In the genomic region with DNA sequence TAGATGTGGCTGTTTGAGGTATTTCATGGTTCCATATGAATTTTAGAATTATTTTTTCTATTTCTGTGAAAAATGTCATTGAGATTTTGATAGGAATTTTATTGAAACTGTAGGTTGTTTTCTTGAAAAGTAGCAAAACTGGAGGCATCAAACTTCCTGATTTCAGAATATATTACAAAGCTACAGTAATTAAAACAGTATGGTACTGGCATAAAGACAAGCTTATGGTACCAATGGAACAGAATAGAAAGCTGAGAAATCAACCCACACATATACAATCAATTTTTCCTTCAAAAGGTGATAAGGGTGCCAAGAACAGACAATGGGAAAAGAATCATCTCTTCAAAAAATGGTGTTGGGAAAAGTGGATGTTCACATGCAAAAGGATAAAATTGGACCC, we compare ENCODE assay signal across 26 cellular contexts.
"Had no signal": no experiment of that assay in that cellular context is flagged by ENCODE, and none has a peak within 500 bp of the region (broad histone marks: within the 10 kb centered on the region; RNA-seq: fewer than 3 reads in every experiment).

No MANE protein-coding gene starts in this region.

- H3K4me3 ChIP-seq: stomach, suprapubic skin, testis, thoracic aorta, thyroid gland, tibial artery, tibial nerve, transverse colon, upper lobe of left lung, upper lobe of right lung, uterus, vagina had no signal

- DNase-seq: stimulated activated CD4-positive, alpha-beta T cell treated with anti-CD3 and anti-CD28 coated beads, Interleukin-2, amount 100 ng/mL, for 48 hours; stimulated activated CD4-positive, alpha-beta T cell treated with anti-CD3 and anti-CD28 coated beads, Interleukin-4, amount 100 ng/mL, for 1 hour; stimulated activated CD4-positive, alpha-beta T cell treated with anti-CD3 and anti-CD28 coated beads, Interleukin-4, amount 100 ng/mL, for 24 hours; stimulated activated CD4-positive, alpha-beta T cell treated with anti-CD3 and anti-CD28 coated beads, Interleukin-4, amount 100 ng/mL, for 4 hours; stimulated activated CD8-positive, alpha-beta memory T cell treated with anti-CD3 and anti-CD28 coated beads, Interleukin-4, amount 100 ng/mL, for 48 hours; stimulated activated naive B cell treated with anti-CD40 and anti-IgM and Interleukin-4, amounts not matched to agents 10 μg/mL and 1 μg/mL and 100 μg/mL, for 72 hours; stimulated activated naive CD4-positive, alpha-beta T cell; stimulated activated naive CD4-positive, alpha-beta T cell treated with Interleukin-2 at 50 U/mL for 16 hours; stimulated activated naive CD8-positive, alpha-beta T cell treated with anti-CD3 and anti-CD28 coated beads, Interleukin-15, amount 100 ng/mL, for 72 hours; stimulated activated naive CD8-positive, alpha-beta T cell treated with anti-CD3 and anti-CD28 coated beads, Interleukin-15, Interleukin-2, amounts not matched to agents 100 U/mL and 50 U/mL, for 24 hours; stomach; substantia nigra; testis; thyroid gland; tibial artery; transverse colon; trophoblast cell; upper lobe of left lung; upper lobe of right lung; uterus had no signal

- H3K27ac ChIP-seq: stomach, suprapubic skin, testis, thoracic aorta, thyroid gland, tibial artery, tibial nerve, transverse colon, upper lobe of left lung, upper lobe of right lung, uterus, vagina had no signal

- ATAC-seq: stimulated activated effector memory CD8-positive, alpha-beta T cell treated with anti-CD3 and anti-CD28 coated beads, Interleukin-12 subunit alpha, Interleukin-12 subunit beta, amount 100 ng/mL, for 72 hours; stimulated activated memory B cell treated with anti-CD40 and anti-IgM and Interleukin-4, amounts not matched to agents 10 μg/mL and 1 μg/mL and 100 μg/mL, for 72 hours; stimulated activated naive B cell treated with anti-CD40 and anti-IgM and Interleukin-4, amounts not matched to agents 10 μg/mL and 1 μg/mL and 100 μg/mL, for 72 hours; stimulated activated naive CD8-positive, alpha-beta T cell treated with anti-CD3 and anti-CD28 coated beads, Interleukin-15, amount 100 ng/mL, for 72 hours; stimulated activated naive CD8-positive, alpha-beta T cell treated with anti-CD3 and anti-CD28 coated beads, Interleukin-15, Interleukin-2, amounts not matched to agents 100 U/mL and 50 U/mL, for 24 hours; upper lobe of right lung had no signal

- H3K27me3 ChIP-seq: stomach, suprapubic skin, testis, thyroid gland, tibial artery, tibial nerve, transverse colon, upper lobe of left lung, upper lobe of right lung, uterus, vagina had no signal

- H3K9me3 ChIP-seq: testis, thyroid gland, transverse colon, upper lobe of right lung, uterus, vagina had no signal

- H3K4me1 ChIP-seq: suprapubic skin, testis, thyroid gland, tibial artery, tibial nerve, transverse colon, upper lobe of right lung, uterus, vagina had no signal

- H3K36me3 ChIP-seq: stomach, suprapubic skin, thoracic aorta, thyroid gland, tibial artery, tibial nerve, transverse colon, upper lobe of left lung, upper lobe of right lung, uterus, vagina had no signal
